In genomic region chr5:77308154-77308960, GRCh38 we compare ENCODE assay signal across 18 cellular contexts.
DNase-seq lines count a peak whose midpoint lies in the region; FAIRE-seq and TF ChIP-seq lines count a peak whose summit lies in the region.
"Had no signal": no experiment of that assay in that cellular context is flagged by ENCODE, and none has a peak within 500 bp of the region (broad histone marks: within the 10 kb centered on the region; RNA-seq: fewer than 3 reads in every experiment).

No MANE protein-coding gene starts in this region.

- CTCF ChIA-PET in H1 (lab: Charles Lee; ENCODE audit: partially characterized antibody) = no interaction called here

- 71% methylated on average over 12 of the region's 12 CpGs; no CpG with 5 or more reads in 1 of the 2 experiments for WGBS in H1 (ENCODE audit: extremely low coverage in 1 of 2, insufficient coverage in 1 of 2, insufficient read length in 1 of 2, insufficient replicate concordance in 2 of 2, low coverage in 1 of 2, low lambda C conversion rate in 2 of 2, missing lambda C conversion rate in 1 of 2), 2 experiments

- no peak overlapping the region for H3K18ac ChIP-seq in H1 (ENCODE audit: extremely low read depth, low read length)

- no peaks in the 10 kb centered on the region for H3K79me2 ChIP-seq in H1 (ENCODE audit: control insufficient read depth in 1 of 2, insufficient read depth in 2 of 2, low read length in 2 of 2)

- DNase-seq in NB4 (ENCODE audit: low read depth) (peak; percentile 11), H1 (ENCODE audit: low read depth in 1 of 2, low spot score in 2 of 2) (no peak), HuH-7.5 (ENCODE audit: low spot score) (no peak), H54 (ENCODE audit: insufficient read length, low spot score) (no peak), MG63 (no peak), NCI-H187 treated with DMSO at 0.1 percent for 48 hours (lab: John Stamatoyannopoulos, UW) (no peak)
- DNase-seq: CD8-positive, alpha-beta memory T cell; DMS 273 treated with DMSO at 0.1 percent for 48 hours; GOT3; NCI-H1105 treated with DMSO at 0.1 percent for 48 hours; NCI-H1930; NCI-H2171; NCI-H446 treated with DMSO at 0.1 percent for 48 hours; NCI-H774; SHP77 had no signal

- no peak overlapping the region for H3K56ac ChIP-seq in H1 (replicated peaks; ENCODE audit: insufficient read length, low read depth, low read length)

- no peak overlapping the region for H2BK20ac ChIP-seq in H1 (ENCODE audit: low read length)

- H2BK12ac ChIP-seq in H1 (ENCODE audit: low read depth, low read length) = no peak overlapping the region

- no peaks in the 10 kb centered on the region for H4K20me1 ChIP-seq in H1 (replicated peaks in 1 of 2; ENCODE audit: control insufficient read depth in 1 of 2, insufficient read depth in 2 of 2, low read length in 2 of 2)

- TF ChIP-seq EP300 in H1 (IDR thresholded peaks at IDR 0.05; ENCODE audit: borderline replicate concordance in 1 of 2, low read depth in 2 of 2, low read length in 2 of 2) = no peak

- H3K4me3 ChIP-seq in NB4 (ENCODE audit: low read depth, low read length) (no peak overlapping the region), H1 (ENCODE audit: extremely low read depth in 1 of 4, insufficient read depth in 2 of 4, low read depth in 3 of 4, low read length in 4 of 4) (no peak overlapping the region), MG63 (no peak overlapping the region)
- H3K4me3 ChIP-seq: K562 had no signal

- H2BK120ac ChIP-seq in H1 (replicated peaks; ENCODE audit: low read depth, low read length) = no peak overlapping the region

- H4K5ac ChIP-seq in H1 (ENCODE audit: insufficient read length, low read depth, low read length) = no peak overlapping the region

- H2AK5ac ChIP-seq in H1 (ENCODE audit: low read depth, low read length) = no peak overlapping the region

- H4K8ac ChIP-seq in H1 (ENCODE audit: extremely low read depth, insufficient read depth, low read length) = no peak overlapping the region

- H3K27ac ChIP-seq in H1 (ENCODE audit: low read depth, low read length) = no peak overlapping the region

- H3K27ac Mint-ChIP-seq in nephron = peak overlapping the region; percentile 40 to 90 (median 72)
- H3K27ac Mint-ChIP-seq: CD8-positive, alpha-beta memory T cell had no signal

- H3K23ac ChIP-seq in H1 (ENCODE audit: insufficient read length) = no peak overlapping the region

- peaks cover 3% of the 10 kb centered on the region for H3K27me3 Mint-ChIP-seq in nephron (ENCODE audit: low read depth)

- H3K4me1 Mint-ChIP-seq in nephron = peaks cover 34% of the 10 kb centered on the region
- H3K4me1 Mint-ChIP-seq: CD8-positive, alpha-beta memory T cell had no signal

- no peak overlapping the region for H2AFZ ChIP-seq in H1 (ENCODE audit: low read length)

- H3K36me3 Mint-ChIP-seq in nephron (ENCODE audit: low read depth) = no peaks in the 10 kb centered on the region
- H3K36me3 Mint-ChIP-seq: CD8-positive, alpha-beta memory T cell had no signal

- FAIRE-seq in H1 (lab: Jason Lieb, UNC) (peak; percentile 70), H54 (lab: Jason Lieb, UNC) (no peak)
- FAIRE-seq: HTR-8/SVneo, K562 had no signal

- POLR2A ChIA-PET in H1 (lab: Charles Lee; ENCODE audit: partially characterized antibody) = no interaction called here

- no peaks in the 10 kb centered on the region for H3K4me1 ChIP-seq in H1 (replicated peaks in 1 of 4; ENCODE audit: control insufficient read depth in 3 of 4, insufficient read depth in 4 of 4, low read length in 3 of 4)

- H3K27me3 ChIP-seq in H1 (replicated peaks in 1 of 4; ENCODE audit: control insufficient read depth in 3 of 4, extremely low read depth in 1 of 4, insufficient read depth in 3 of 4, low read length in 3 of 4) (peaks cover 0 to 7% (median 5%) of the 10 kb centered on the region in 4 experiments; a peak in 4 of 7 replicates), MG63 (no peaks in the 10 kb centered on the region)

- no peak for TF ChIP-seq POLR2A in NB4 (IDR thresholded peaks at IDR 0.05; ENCODE audit: extremely low read depth, insufficient read length)
- TF ChIP-seq POLR2A in H1 (IDR thresholded peaks at IDR 0.05; ENCODE audit: control extremely low read depth in 1 of 2, low read depth in 2 of 2, low read length in 2 of 2) = no peak
- no peak for TF ChIP-seq POLR2A in H54 (IDR thresholded peaks at IDR 0.05; ENCODE audit: low read depth, low read length)

- H3K36me3 ChIP-seq in H1 (ENCODE audit: control insufficient read depth in 2 of 4, insufficient read depth in 4 of 4, low read length in 3 of 4) (no peaks in the 10 kb centered on the region), MG63 (no peaks in the 10 kb centered on the region)

- no peak overlapping the region for H3K4ac ChIP-seq in H1 (replicated peaks; ENCODE audit: insufficient read length, low read depth, low read length)

- H3K9me3 ChIP-seq in H1 (ENCODE audit: insufficient read depth in 2 of 2, low read depth in 1 of 2, low read length in 1 of 2) = no peaks in the 10 kb centered on the region
- no peaks in the 10 kb centered on the region for H3K9me3 ChIP-seq in MG63

- no peak overlapping the region for H3K4me2 ChIP-seq in H1 (ENCODE audit: insufficient read depth in 1 of 2, low read depth in 2 of 2, low read length in 2 of 2)

- no peaks in the 10 kb centered on the region for H3K79me1 ChIP-seq in H1 (ENCODE audit: low read depth, low read length)

- no peak overlapping the region for H3K4me3 Mint-ChIP-seq in nephron
- H3K4me3 Mint-ChIP-seq: CD8-positive, alpha-beta memory T cell had no signal

- no peak overlapping the region for H3K14ac ChIP-seq in H1 (ENCODE audit: insufficient read length)

- no peak overlapping the region for H2BK5ac ChIP-seq in H1 (ENCODE audit: low read depth, low read length)

- H3K9me3 Mint-ChIP-seq in nephron = no peaks in the 10 kb centered on the region
- H3K9me3 Mint-ChIP-seq: CD8-positive, alpha-beta memory T cell had no signal

- TF ChIP-seq CTCF in NB4 (IDR thresholded peaks at IDR 0.05; ENCODE audit: low read depth, low read length) = no peak
- TF ChIP-seq CTCF in H1 (IDR thresholded peaks at IDR 0.05; ENCODE audit: control extremely low read depth in 1 of 3, insufficient read depth in 1 of 3, low read depth in 1 of 3, low read length in 3 of 3) = no peak
- no peak for TF ChIP-seq CTCF in nephron (IDR thresholded peaks at IDR 0.05; ENCODE audit: unreplicated experiment in 3 of 3)

- no peak overlapping the region for H2BK15ac ChIP-seq in H1 (ENCODE audit: low read length)

- H3K9ac ChIP-seq in H1 (replicated peaks in 1 of 4; ENCODE audit: extremely low read depth in 1 of 4, low read depth in 3 of 4, low read length in 3 of 4) = no peak overlapping the region

- TF ChIP-seq RAD21 in H1 (IDR thresholded peaks at IDR 0.05 in 1 of 2, conservative IDR thresholded peaks at IDR 0.05 in 1 of 2; ENCODE audit: low read depth in 2 of 2, low read length in 2 of 2) = no peak

- no peaks in the 10 kb centered on the region for H3K23me2 ChIP-seq in H1 (ENCODE audit: low read depth, low read length)

- no peak overlapping the region for H4K91ac ChIP-seq in H1 (replicated peaks; ENCODE audit: insufficient read length, low read length)

TF ChIP-seq in H1, 55 proteins besides CTCF, POLR2A, EP300 and RAD21:
- TF ChIP-seq NRF1 (IDR thresholded peaks at IDR 0.05; ENCODE audit: low read depth, low read length) (no peak), NANOG (IDR thresholded peaks at IDR 0.05; ENCODE audit: insufficient read depth, low read depth, low read length, poor library complexity, severe bottlenecking) (no peak), MAX (IDR thresholded peaks at IDR 0.05) (no peak), ASH2L (IDR thresholded peaks at IDR 0.05; ENCODE audit: low read length) (no peak), PHF8 (conservative IDR thresholded peaks at IDR 0.05; ENCODE audit: low read depth, low read length) (no peak), TCF12 (IDR thresholded peaks at IDR 0.05; ENCODE audit: low read depth, low read length) (no peak), POLR2AphosphoS5 (IDR thresholded peaks at IDR 0.05; ENCODE audit: low read depth, low read length) (peak; percentile 80)
